1 cellular context compared by ENCODE assay signal in genomic region chr7:139629392-139630082, GRCh38.
TF ChIP-seq lines count a peak whose summit lies in the region.

No MANE protein-coding gene starts in this region.

TF ChIP-seq in GM23338, 12 proteins besides CTCF, POLR2A, EP300 and RAD21:
- TF ChIP-seq ZNF462 (CRISPR knock-in tag; IDR thresholded peaks at IDR 0.05) (no peak), CREB1 (CRISPR knock-in tag; IDR thresholded peaks at IDR 0.05; ENCODE audit: low read depth) (no peak), ETS1 (IDR thresholded peaks at IDR 0.05) (no peak), REST (IDR thresholded peaks at IDR 0.05; ENCODE audit: unreplicated experiment) (no peak), EZH2 (IDR thresholded peaks at IDR 0.05; ENCODE audit: low read depth, unreplicated experiment) (no peak), ZNF331 (CRISPR knock-in tag; IDR thresholded peaks at IDR 0.05; ENCODE audit: low read depth) (no peak), JUNB (IDR thresholded peaks at IDR 0.05; ENCODE audit: unreplicated experiment) (no peak), ZNF114 (CRISPR knock-in tag; IDR thresholded peaks at IDR 0.05) (no peak), EZH2phosphoT487 (IDR thresholded peaks at IDR 0.05; ENCODE audit: unreplicated experiment) (no peak), POLR2AphosphoS5 (IDR thresholded peaks at IDR 0.05; ENCODE audit: low read depth) (no peak), STAT1 (IDR thresholded peaks at IDR 0.05; ENCODE audit: unreplicated experiment) (no peak), NANOG (IDR thresholded peaks at IDR 0.05; ENCODE audit: borderline replicate concordance) (no peak)
TF ChIP-seq in GM23338: peak in this region for 0.
